1 cellular context compared by ENCODE assay signal in the genomic region with DNA sequence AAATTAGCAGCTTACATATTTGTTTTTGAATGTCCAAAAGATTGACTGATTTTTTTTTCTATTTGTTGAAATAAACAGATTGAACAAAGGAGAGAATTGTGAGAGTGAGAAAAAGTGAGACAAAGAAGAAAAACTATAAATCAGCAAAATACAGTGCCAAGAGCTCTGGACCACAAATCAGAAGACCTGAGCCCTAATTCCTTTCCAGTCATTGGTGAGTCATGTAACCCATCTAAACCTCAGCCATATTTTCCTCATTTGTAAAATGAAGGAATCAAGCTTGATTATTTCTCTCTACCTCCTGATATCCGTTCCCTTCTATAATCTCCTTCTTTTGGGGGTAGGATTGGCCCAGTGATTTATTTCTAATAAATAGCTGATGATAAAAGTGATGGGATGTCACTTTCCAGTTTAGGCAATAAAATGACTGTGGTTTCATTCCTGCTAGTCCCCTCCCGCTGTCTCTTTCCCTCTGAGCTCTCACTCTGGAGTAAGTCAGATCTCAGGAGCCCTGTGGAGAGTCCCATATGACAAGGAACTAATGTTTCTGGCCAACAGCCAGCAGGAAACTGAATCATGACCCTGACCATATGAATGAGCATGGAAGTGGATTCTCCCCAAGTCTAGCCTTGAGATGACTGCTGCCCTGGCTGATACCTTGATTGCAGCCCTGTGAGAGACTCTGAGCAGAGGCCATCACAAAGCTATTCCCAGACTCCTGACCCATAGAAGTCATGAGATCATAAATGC.
TF ChIP-seq lines count a peak whose summit lies in the region.

No MANE protein-coding gene starts in this region.

TF ChIP-seq in IMR-90, 13 proteins besides CTCF, POLR2A, EP300 and RAD21 (continued from another document):
- TF ChIP-seq, protein P1, sequence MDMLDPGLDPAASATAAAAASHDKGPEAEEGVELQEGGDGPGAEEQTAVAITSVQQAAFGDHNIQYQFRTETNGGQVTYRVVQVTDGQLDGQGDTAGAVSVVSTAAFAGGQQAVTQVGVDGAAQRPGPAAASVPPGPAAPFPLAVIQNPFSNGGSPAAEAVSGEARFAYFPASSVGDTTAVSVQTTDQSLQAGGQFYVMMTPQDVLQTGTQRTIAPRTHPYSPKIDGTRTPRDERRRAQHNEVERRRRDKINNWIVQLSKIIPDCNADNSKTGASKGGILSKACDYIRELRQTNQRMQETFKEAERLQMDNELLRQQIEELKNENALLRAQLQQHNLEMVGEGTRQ (IDR thresholded peaks at IDR 0.05; ENCODE audit: low read depth, low read length), result no peak
- no peak for TF ChIP-seq ELK1 (IDR thresholded peaks at IDR 0.05; ENCODE audit: borderline replicate concordance, low read depth, low read length)
- TF ChIP-seq BHLHE40 (IDR thresholded peaks at IDR 0.05; ENCODE audit: low read depth, low read length), result no peak
- no peak for TF ChIP-seq SMC3 (IDR thresholded peaks at IDR 0.05; ENCODE audit: low read depth, low read length)
